17 cellular contexts compared by ENCODE assay signal in the genomic region with DNA sequence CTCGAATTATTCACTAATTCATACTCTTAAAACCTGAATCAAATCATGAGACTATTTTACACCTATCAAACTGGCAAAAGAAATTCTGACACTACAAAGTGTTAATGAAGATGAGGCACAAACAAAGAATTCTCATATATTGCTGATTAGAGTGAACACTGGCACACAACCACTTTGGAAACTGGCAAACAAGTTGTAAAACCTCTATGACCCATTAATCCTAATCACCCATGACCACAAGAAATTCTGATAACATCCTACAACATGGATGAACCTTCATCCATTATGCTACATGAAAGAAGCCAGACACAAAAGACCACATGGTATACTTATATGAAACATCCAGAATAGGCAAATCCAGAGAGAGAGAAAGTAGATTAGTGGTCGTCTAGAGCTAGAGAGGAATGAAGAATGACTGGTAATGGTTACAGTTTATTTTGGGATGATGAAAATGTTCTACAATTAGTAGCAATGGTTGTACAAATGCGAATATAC. TPM values are rescaled to one million over a fixed set of nuclear protein-coding genes. Genes with fewer than 3 reads are reported as not detected.
A peak's percentile ranks its signal among the peaks of the same experiment; 100 is the strongest.
DNase-seq lines count a peak whose midpoint lies in the region; FAIRE-seq and TF ChIP-seq lines count a peak whose summit lies in the region.
"Had no signal": no experiment of that assay in that cellular context is flagged by ENCODE, and none has a peak within 500 bp of the region (broad histone marks: within the 10 kb centered on the region; RNA-seq: fewer than 3 reads in every experiment).

No MANE protein-coding gene starts in this region.

- POLR2A ChIA-PET in CD4-positive, alpha-beta memory T cell (lab: Charles Lee; ENCODE audit: partially characterized antibody) = interaction anchor here (0.9 to 1.3 kb wide), 2 partner anchors 9 kb away, joined by 4 to 7 read pairs; partner anchors contain the start of gene GPBP1L1

- peaks cover 4 to 15% of the 10 kb centered on the region in 2 donors for H3K36me3 Mint-ChIP-seq in CD4-positive, alpha-beta memory T cell
- peaks cover 3% of the 10 kb centered on the region for H3K36me3 Mint-ChIP-seq in astrocyte (ENCODE audit: low read depth, unreplicated experiment)

- H3K27ac Mint-ChIP-seq in CD4-positive, alpha-beta memory T cell = peak overlapping the region in 4 of 7 donors; percentile 2 to 68 (median 28)
- no peak overlapping the region for H3K27ac Mint-ChIP-seq in astrocyte (ENCODE audit: unreplicated experiment)

- no peak overlapping the region for H3K4me3 ChIP-seq in CD4-positive, alpha-beta memory T cell (ENCODE audit: low read length in 2 of 2)
- H3K4me3 ChIP-seq in astrocyte (ENCODE audit: insufficient read depth, low read depth, low read length) (no peak overlapping the region), parathyroid adenoma (ENCODE audit: low read depth, low read length) (no peak overlapping the region)
- H3K4me3 ChIP-seq: stomach, upper lobe of left lung had no signal

- no peak for DNase-seq in CD4-positive, alpha-beta memory T cell
- no peak for DNase-seq in GM19239 (ENCODE audit: insufficient read length, low spot score)
- DNase-seq in astrocyte (ENCODE audit: low read depth) = peak; percentile 5
- DNase-seq in KBM-7 = no peak
- no peak for DNase-seq in NCI-H2196 (lab: John Stamatoyannopoulos, UW; ENCODE audit: unreplicated experiment)
- DNase-seq in NOMO-1 treated with DMSO at 0.1 percent for 48 hours (lab: John Stamatoyannopoulos, UW; ENCODE audit: unreplicated experiment) = no peak
- DNase-seq: activated CD8-positive, alpha-beta memory T cell treated with anti-CD3 and anti-CD28 coated beads, Interleukin-2, amount 50 U/mL, for 48 hours; activated effector memory CD4-positive, alpha-beta T cell treated with Interleukin-2 at 50 U/mL for 16 hours; mesendoderm; NCI-H1417; SHP77; stomach had no signal

- H3K79me2 ChIP-seq in astrocyte (ENCODE audit: insufficient read depth, low read length) = peaks cover 96% of the 10 kb centered on the region
- H3K79me2 ChIP-seq in parathyroid adenoma = peaks cover 34% of the 10 kb centered on the region

- no peak overlapping the region for H3K9ac ChIP-seq in astrocyte (ENCODE audit: low read length)
- no peak overlapping the region for H3K9ac ChIP-seq in parathyroid adenoma

- CTCF ChIA-PET in CD4-positive, alpha-beta memory T cell (lab: Charles Lee; ENCODE audit: partially characterized antibody) = interaction anchor here (1.2 to 1.3 kb wide), 2 partner anchors 8 to 30 kb away, joined by 3 read pairs; partner anchors contain the start of gene GPBP1L1

- no peaks in the 10 kb centered on the region for H3K27me3 Mint-ChIP-seq in CD4-positive, alpha-beta memory T cell
- no peaks in the 10 kb centered on the region for H3K27me3 Mint-ChIP-seq in astrocyte (ENCODE audit: low read depth, unreplicated experiment)

- H2AFZ ChIP-seq in astrocyte (ENCODE audit: low read depth, low read length) = no peak overlapping the region
- no peak overlapping the region for H2AFZ ChIP-seq in parathyroid adenoma

- peaks cover 5% of the 10 kb centered on the region for H3K36me3 ChIP-seq in CD4-positive, alpha-beta memory T cell (ENCODE audit: insufficient read depth, low read length)
- H3K36me3 ChIP-seq in astrocyte (ENCODE audit: insufficient read depth, low read length) (peaks cover 3% of the 10 kb centered on the region), parathyroid adenoma (ENCODE audit: control insufficient read depth, insufficient read depth, low read length) (no peaks in the 10 kb centered on the region)

- TF ChIP-seq CTCF in astrocyte (IDR thresholded peaks at IDR 0.05; ENCODE audit: insufficient read depth, low read depth, low read length) = no peak
- TF ChIP-seq CTCF in parathyroid adenoma (IDR thresholded peaks at IDR 0.05) = no peak

- peak overlapping the region in 5 of 8 donors; percentile 1 to 43 (median 31) for H3K4me3 Mint-ChIP-seq in CD4-positive, alpha-beta memory T cell
- H3K4me3 Mint-ChIP-seq in astrocyte (ENCODE audit: unreplicated experiment) = no peak overlapping the region
- H3K4me3 Mint-ChIP-seq: nephron had no signal

- H3K27me3 ChIP-seq in CD4-positive, alpha-beta memory T cell (ENCODE audit: insufficient read depth, low read length) = no peaks in the 10 kb centered on the region
- H3K27me3 ChIP-seq in astrocyte (ENCODE audit: insufficient read depth, low read length) (no peaks in the 10 kb centered on the region), parathyroid adenoma (ENCODE audit: control insufficient read depth, insufficient read depth, low read length) (no peaks in the 10 kb centered on the region)
- H3K27me3 ChIP-seq: stomach, upper lobe of left lung had no signal

- no peak overlapping the region for H3K27ac ChIP-seq in CD4-positive, alpha-beta memory T cell (ENCODE audit: low read depth, low read length)
- H3K27ac ChIP-seq in astrocyte (ENCODE audit: low read depth, low read length) = no peak overlapping the region
- H3K27ac ChIP-seq in parathyroid adenoma = no peak overlapping the region

- FAIRE-seq in GM19239 (lab: Jason Lieb, UNC) (peak; percentile 77), astrocyte (lab: Jason Lieb, UNC) (no peak)
- FAIRE-seq: frontal cortex had no signal

- in situ Hi-C loops in KBM-7 (cut with MboI; ENCODE audit: low pct_unique_long_range_greater_than_20kb, low sequenced_read_pairs) = no loop called here

- intact Hi-C loops in CD4-positive, alpha-beta memory T cell (cut with micrococcal nuclease) = no loop called here

- H3K4me2 ChIP-seq in astrocyte (ENCODE audit: low read length) (no peak overlapping the region), parathyroid adenoma (ENCODE audit: low read length) (peak overlapping the region; percentile 30)

- no peaks in the 10 kb centered on the region for H3K9me3 ChIP-seq in CD4-positive, alpha-beta memory T cell (ENCODE audit: control insufficient read depth in 1 of 2, low read length in 2 of 2)
- no peaks in the 10 kb centered on the region for H3K9me3 ChIP-seq in astrocyte (ENCODE audit: insufficient read depth, low read depth, low read length)
- no peaks in the 10 kb centered on the region for H3K9me3 ChIP-seq in parathyroid adenoma (ENCODE audit: control insufficient read depth, low read length)
- H3K9me3 ChIP-seq: Caco-2, stomach, upper lobe of left lung had no signal

- H3K4me1 Mint-ChIP-seq in CD4-positive, alpha-beta memory T cell = peaks cover 56 to 99% (median 76%) of the 10 kb centered on the region in 4 donors
- peaks cover 38% of the 10 kb centered on the region for H3K4me1 Mint-ChIP-seq in astrocyte (ENCODE audit: low read depth, unreplicated experiment)

- peaks cover 92% of the 10 kb centered on the region for H4K20me1 ChIP-seq in astrocyte (ENCODE audit: insufficient read depth, low read length)

- no peaks in the 10 kb centered on the region for H3K9me3 Mint-ChIP-seq in CD4-positive, alpha-beta memory T cell
- no peaks in the 10 kb centered on the region for H3K9me3 Mint-ChIP-seq in astrocyte (ENCODE audit: unreplicated experiment)
- H3K9me3 Mint-ChIP-seq: nephron had no signal

- peaks cover 95% of the 10 kb centered on the region for H3K4me1 ChIP-seq in CD4-positive, alpha-beta memory T cell (ENCODE audit: insufficient read depth, low read length)
- peaks cover 6% of the 10 kb centered on the region for H3K4me1 ChIP-seq in astrocyte (ENCODE audit: insufficient read depth, low read length)
- peaks cover 6% of the 10 kb centered on the region for H3K4me1 ChIP-seq in parathyroid adenoma
- H3K4me1 ChIP-seq: Caco-2 had no signal

RNA-seq across cellular contexts. Expression of gene GPBP1L1, which starts 8.5 kb away (rescaled TPM):
- 100 to 1,000 TPM; 175 to 187 TPM for total RNA-seq in CD4-positive, alpha-beta memory T cell
- 100 to 1,000 TPM in 1 of 2 donors, 10 to 100 TPM in 1; 88.8 to 147 TPM for polyA plus RNA-seq in CD4-positive, alpha-beta memory T cell
- 116 TPM in 2 replicates for total RNA-seq in astrocyte

RNA-seq across cellular contexts. Expression of gene TMEM69, which starts 10.2 kb away (rescaled TPM):
- total RNA-seq in CD4-positive, alpha-beta memory T cell = 10 to 100 TPM; 26.1 to 26.7 TPM
- polyA plus RNA-seq in CD4-positive, alpha-beta memory T cell = 10 to 100 TPM; 36.1 to 42.5 TPM
- total RNA-seq in astrocyte = 23.3 and 26.2 TPM in 2 replicates

RNA-seq across cellular contexts. Expression of gene CCDC17, which starts 53.9 kb away (rescaled TPM):
- total RNA-seq in CD4-positive, alpha-beta memory T cell = 1 to 10 TPM; 7.6 to 8.3 TPM
- under 1 TPM in 1 of 2 donors, not detected in 1; 0.25 TPM for polyA plus RNA-seq in CD4-positive, alpha-beta memory T cell
- 2.4 and 3.8 TPM in 2 replicates for total RNA-seq in astrocyte
